In the genomic region with DNA sequence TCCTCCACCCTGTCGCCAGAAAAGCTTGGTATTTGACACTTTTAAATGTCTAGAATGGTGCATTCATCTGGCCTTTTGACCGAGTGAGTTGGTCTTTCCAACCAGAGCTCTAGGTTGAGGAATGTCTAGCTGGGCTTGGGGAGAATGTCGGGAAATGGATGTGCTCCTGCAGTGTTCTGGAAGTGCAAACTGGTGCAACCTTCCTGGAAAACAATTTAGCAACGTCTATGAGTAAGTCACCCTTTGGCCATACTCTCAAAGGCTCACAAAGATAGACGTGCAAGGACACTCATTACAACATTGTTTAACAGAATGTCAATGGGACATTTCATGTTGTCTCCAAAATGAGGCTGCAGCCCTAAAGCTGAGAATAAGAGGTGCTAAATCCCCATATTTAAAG, we compare ENCODE assay signal across 14 cellular contexts. TPM values are rescaled to one million over a fixed set of nuclear protein-coding genes. Genes with fewer than 3 reads are reported as not detected.
DNase-seq lines count a peak whose midpoint lies in the region; TF ChIP-seq lines count a peak whose summit lies in the region.
"Had no signal": no experiment of that assay in that cellular context is flagged by ENCODE, and none has a peak within 500 bp of the region (broad histone marks: within the 10 kb centered on the region; RNA-seq: fewer than 3 reads in every experiment).

No MANE protein-coding gene starts in this region.

- DNase-seq in EL (peak; percentile 59), fibroblast of pulmonary artery (ENCODE audit: low read depth) (peak; percentile 73), renal cortical epithelial cell (ENCODE audit: low read depth) (peak; percentile 73), SK-N-SH (no peak), NCI-H146 treated with DMSO at 0.1 percent for 48 hours (lab: John Stamatoyannopoulos, UW; ENCODE audit: unreplicated experiment) (no peak), DMS53 (lab: John Stamatoyannopoulos, UW) (no peak)
- DNase-seq in activated T-helper 1 cell treated with anti-CD3 and anti-CD28 coated beads, Interleukin-12 subunit alpha, Interleukin-12 subunit beta, Interleukin-2, Interleukin-4 antibody, amounts not matched to agents 30 ng/mL and 10 ng/mL and 1 ng/mL, durations not matched to agents 14 hours and 24 hours and 36 hours (ENCODE audit: low spot score), result no peak
- DNase-seq: DMS 273 treated with DMSO at 0.1 percent for 48 hours, NCI-H1417 treated with DMSO at 0.1 percent for 48 hours, NCI-H2029 treated with DMSO at 0.1 percent for 48 hours, NCI-H774, PC-3 had no signal

- no peaks in the 10 kb centered on the region for H3K27me3 ChIP-seq in SK-N-SH (ENCODE audit: insufficient read depth)

- H3K9me2 ChIP-seq in SK-N-SH, result no peaks in the 10 kb centered on the region

- H3K4me1 Mint-ChIP-seq in activated T-helper 1 cell treated with anti-CD3 and anti-CD28 coated beads, Interleukin-12 subunit alpha, Interleukin-12 subunit beta, Interleukin-2, Interleukin-4 antibody, amounts not matched to agents 30 ng/mL and 10 ng/mL and 1 ng/mL, durations not matched to agents 14 hours and 24 hours and 36 hours (ENCODE audit: low read depth), result peaks cover 21% of the 10 kb centered on the region

- TF ChIP-seq RAD21 in SK-N-SH (IDR thresholded peaks at IDR 0.05; ENCODE audit: low read length), result no peak

- no peaks in the 10 kb centered on the region for H3K79me2 ChIP-seq in SK-N-SH (ENCODE audit: insufficient read depth)

- H3K9ac ChIP-seq in SK-N-SH, result no peak overlapping the region

- H3K9me3 ChIP-seq in SK-N-SH, result no peaks in the 10 kb centered on the region
- H3K9me3 ChIP-seq: A549 had no signal

- TF ChIP-seq CTCF in fibroblast of pulmonary artery (IDR thresholded peaks at IDR 0.05; ENCODE audit: low read length, missing control alignments), result no peak
- no peak for TF ChIP-seq CTCF in SK-N-SH (IDR thresholded peaks at IDR 0.05)

- H3K36me3 Mint-ChIP-seq in activated T-helper 1 cell treated with anti-CD3 and anti-CD28 coated beads, Interleukin-12 subunit alpha, Interleukin-12 subunit beta, Interleukin-2, Interleukin-4 antibody, amounts not matched to agents 30 ng/mL and 10 ng/mL and 1 ng/mL, durations not matched to agents 14 hours and 24 hours and 36 hours (ENCODE audit: low read depth), result peaks cover 9% of the 10 kb centered on the region

- no peaks in the 10 kb centered on the region for H3K36me3 ChIP-seq in SK-N-SH (replicated peaks in 1 of 2; ENCODE audit: control insufficient read depth in 1 of 2, insufficient read depth in 2 of 2, low read length in 1 of 2)

- H2AFZ ChIP-seq in SK-N-SH (ENCODE audit: low read depth), result no peak overlapping the region

- H3K4me3 Mint-ChIP-seq in activated T-helper 1 cell treated with anti-CD3 and anti-CD28 coated beads, Interleukin-12 subunit alpha, Interleukin-12 subunit beta, Interleukin-2, Interleukin-4 antibody, amounts not matched to agents 30 ng/mL and 10 ng/mL and 1 ng/mL, durations not matched to agents 14 hours and 24 hours and 36 hours, result no peak overlapping the region

- no peak for TF ChIP-seq EP300 in SK-N-SH (IDR thresholded peaks at IDR 0.05; ENCODE audit: borderline replicate concordance in 1 of 2, low read depth in 1 of 2, low read length in 1 of 2)

- H3K27me3 Mint-ChIP-seq in activated T-helper 1 cell treated with anti-CD3 and anti-CD28 coated beads, Interleukin-12 subunit alpha, Interleukin-12 subunit beta, Interleukin-2, Interleukin-4 antibody, amounts not matched to agents 30 ng/mL and 10 ng/mL and 1 ng/mL, durations not matched to agents 14 hours and 24 hours and 36 hours (ENCODE audit: insufficient read depth), result peaks cover 6% of the 10 kb centered on the region

- no peak overlapping the region for H3K4me2 ChIP-seq in SK-N-SH
- H3K4me2 ChIP-seq: A549 had no signal

- H4K20me1 ChIP-seq in SK-N-SH (ENCODE audit: insufficient read depth), result no peaks in the 10 kb centered on the region

- POLR2A ChIA-PET in SK-N-SH (lab: Yijun Ruan, JAX), result no interaction called here

- intact Hi-C loops in activated T-helper 1 cell treated with anti-CD3 and anti-CD28 coated beads, Interleukin-12 subunit alpha, Interleukin-12 subunit beta, Interleukin-2, Interleukin-4 antibody, amounts not matched to agents 30 ng/mL and 10 ng/mL and 1 ng/mL, durations not matched to agents 14 hours and 24 hours and 36 hours (cut with micrococcal nuclease), result no loop called here

- no peaks in the 10 kb centered on the region for H3K9me3 Mint-ChIP-seq in activated T-helper 1 cell treated with anti-CD3 and anti-CD28 coated beads, Interleukin-12 subunit alpha, Interleukin-12 subunit beta, Interleukin-2, Interleukin-4 antibody, amounts not matched to agents 30 ng/mL and 10 ng/mL and 1 ng/mL, durations not matched to agents 14 hours and 24 hours and 36 hours

- peak overlapping the region; percentile 65 for H3K27ac Mint-ChIP-seq in activated T-helper 1 cell treated with anti-CD3 and anti-CD28 coated beads, Interleukin-12 subunit alpha, Interleukin-12 subunit beta, Interleukin-2, Interleukin-4 antibody, amounts not matched to agents 30 ng/mL and 10 ng/mL and 1 ng/mL, durations not matched to agents 14 hours and 24 hours and 36 hours

- no peaks in the 10 kb centered on the region for H3K4me1 ChIP-seq in SK-N-SH (ENCODE audit: control insufficient read depth in 1 of 2, insufficient read depth in 2 of 2, low read depth in 1 of 2, low read length in 1 of 2)

- 72% methylated on average over 5 of the region's 5 CpGs for WGBS in SK-N-SH (ENCODE audit: low lambda C conversion rate)

- CTCF ChIA-PET in SK-N-SH (lab: Yijun Ruan, JAX), result no interaction called here

- no peak overlapping the region for H3K27ac ChIP-seq in SK-N-SH (ENCODE audit: low read depth in 2 of 2, low read length in 1 of 2)
- H3K27ac ChIP-seq: A549, C4-2B had no signal

- H3F3A ChIP-seq in SK-N-SH (replicated peaks; ENCODE audit: insufficient read depth), result no peaks in the 10 kb centered on the region

- H3K4me3 ChIP-seq in fibroblast of pulmonary artery (replicated peaks; ENCODE audit: low read depth, low read length), result no peak overlapping the region
- no peak overlapping the region for H3K4me3 ChIP-seq in SK-N-SH (ENCODE audit: low read depth in 2 of 2, low read length in 1 of 2)
- H3K4me3 ChIP-seq: A549 had no signal

TF ChIP-seq in SK-N-SH, 30 proteins besides CTCF, POLR2A, EP300 and RAD21:
- TF ChIP-seq RCOR1 (IDR thresholded peaks at IDR 0.05; ENCODE audit: low read length), result no peak
- no peak for TF ChIP-seq ELF1 (IDR thresholded peaks at IDR 0.05)
- no peak for TF ChIP-seq TCF12 (IDR thresholded peaks at IDR 0.05)
- no peak for TF ChIP-seq NFIC (IDR thresholded peaks at IDR 0.05; ENCODE audit: borderline replicate concordance)
- no peak for TF ChIP-seq RFX5 (IDR thresholded peaks at IDR 0.05; ENCODE audit: low read length)
- TF ChIP-seq, protein P1, sequence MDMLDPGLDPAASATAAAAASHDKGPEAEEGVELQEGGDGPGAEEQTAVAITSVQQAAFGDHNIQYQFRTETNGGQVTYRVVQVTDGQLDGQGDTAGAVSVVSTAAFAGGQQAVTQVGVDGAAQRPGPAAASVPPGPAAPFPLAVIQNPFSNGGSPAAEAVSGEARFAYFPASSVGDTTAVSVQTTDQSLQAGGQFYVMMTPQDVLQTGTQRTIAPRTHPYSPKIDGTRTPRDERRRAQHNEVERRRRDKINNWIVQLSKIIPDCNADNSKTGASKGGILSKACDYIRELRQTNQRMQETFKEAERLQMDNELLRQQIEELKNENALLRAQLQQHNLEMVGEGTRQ (IDR thresholded peaks at IDR 0.05; ENCODE audit: borderline replicate concordance, low read depth, low read length), result no peak
- no peak for TF ChIP-seq TEAD4 (IDR thresholded peaks at IDR 0.05; ENCODE audit: borderline replicate concordance, insufficient read depth)
- TF ChIP-seq, protein P2, sequence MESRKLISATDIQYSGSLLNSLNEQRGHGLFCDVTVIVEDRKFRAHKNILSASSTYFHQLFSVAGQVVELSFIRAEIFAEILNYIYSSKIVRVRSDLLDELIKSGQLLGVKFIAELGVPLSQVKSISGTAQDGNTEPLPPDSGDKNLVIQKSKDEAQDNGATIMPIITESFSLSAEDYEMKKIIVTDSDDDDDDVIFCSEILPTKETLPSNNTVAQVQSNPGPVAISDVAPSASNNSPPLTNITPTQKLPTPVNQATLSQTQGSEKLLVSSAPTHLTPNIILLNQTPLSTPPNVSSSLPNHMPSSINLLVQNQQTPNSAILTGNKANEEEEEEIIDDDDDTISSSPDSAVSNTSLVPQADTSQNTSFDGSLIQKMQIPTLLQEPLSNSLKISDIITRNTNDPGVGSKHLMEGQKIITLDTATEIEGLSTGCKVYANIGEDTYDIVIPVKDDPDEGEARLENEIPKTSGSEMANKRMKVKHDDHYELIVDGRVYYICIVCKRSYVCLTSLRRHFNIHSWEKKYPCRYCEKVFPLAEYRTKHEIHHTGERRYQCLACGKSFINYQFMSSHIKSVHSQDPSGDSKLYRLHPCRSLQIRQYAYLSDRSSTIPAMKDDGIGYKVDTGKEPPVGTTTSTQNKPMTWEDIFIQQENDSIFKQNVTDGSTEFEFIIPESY (IDR thresholded peaks at IDR 0.05; ENCODE audit: borderline replicate concordance, low read depth), result no peak
- TF ChIP-seq EZH2phosphoT487 (IDR thresholded peaks at IDR 0.05; ENCODE audit: borderline replicate concordance, low read depth), result no peak
- TF ChIP-seq GABPA (IDR thresholded peaks at IDR 0.05; ENCODE audit: low read depth), result no peak
- TF ChIP-seq, protein P3, sequence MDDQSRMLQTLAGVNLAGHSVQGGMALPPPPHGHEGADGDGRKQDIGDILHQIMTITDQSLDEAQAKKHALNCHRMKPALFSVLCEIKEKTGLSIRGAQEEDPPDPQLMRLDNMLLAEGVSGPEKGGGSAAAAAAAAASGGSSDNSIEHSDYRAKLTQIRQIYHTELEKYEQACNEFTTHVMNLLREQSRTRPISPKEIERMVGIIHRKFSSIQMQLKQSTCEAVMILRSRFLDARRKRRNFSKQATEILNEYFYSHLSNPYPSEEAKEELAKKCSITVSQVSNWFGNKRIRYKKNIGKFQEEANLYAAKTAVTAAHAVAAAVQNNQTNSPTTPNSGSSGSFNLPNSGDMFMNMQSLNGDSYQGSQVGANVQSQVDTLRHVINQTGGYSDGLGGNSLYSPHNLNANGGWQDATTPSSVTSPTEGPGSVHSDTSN (IDR thresholded peaks at IDR 0.05), result no peak
- no peak for TF ChIP-seq FOXJ3 (CRISPR knock-in tag; IDR thresholded peaks at IDR 0.05)

RNA-seq across cellular contexts. Expression of a gene that starts 12.2 kb away (rescaled TPM):
- total RNA-seq in activated T-helper 1 cell treated with anti-CD3 and anti-CD28 coated beads, Interleukin-12 subunit alpha, Interleukin-12 subunit beta, Interleukin-2, Interleukin-4 antibody, amounts not matched to agents 30 ng/mL and 10 ng/mL and 1 ng/mL, durations not matched to agents 14 hours and 24 hours and 36 hours, result 9.4 and 9.8 TPM in 2 replicates
- total RNA-seq in renal cortical epithelial cell, result 40.1 and 47.2 TPM in 2 replicates
- polyA plus RNA-seq in SK-N-SH (2012; rRNA removed), result 25.9 and 26.5 TPM in 2 replicates
- polyA plus RNA-seq in SK-N-SH (2012; cell fraction: cytosol; rRNA removed), result 28.8 and 32.4 TPM in 2 replicates
- polyA plus RNA-seq in SK-N-SH (2012; cell fraction: nucleus; rRNA removed), result 38.5 and 52.3 TPM in 2 replicates

Comparison
In these comparisons a context has a peak if more than half of its experiments do, and no peak if none do; other contexts are left out.
1. DNase-seq: peak in EL (single experiment), fibroblast of pulmonary artery (single experiment) and renal cortical epithelial cell (single experiment); none in activated T-helper 1 cell treated with anti-CD3 and anti-CD28 coated beads, Interleukin-12 subunit alpha, Interleukin-12 subunit beta, Interleukin-2, Interleukin-4 antibody, amounts not matched to agents 30 ng/mL and 10 ng/mL and 1 ng/mL, durations not matched to agents 14 hours and 24 hours and 36 hours (single experiment), SK-N-SH (single experiment), NCI-H146 treated with DMSO at 0.1 percent for 48 hours (single experiment) and DMS53 (single experiment).